In the genomic region with DNA sequence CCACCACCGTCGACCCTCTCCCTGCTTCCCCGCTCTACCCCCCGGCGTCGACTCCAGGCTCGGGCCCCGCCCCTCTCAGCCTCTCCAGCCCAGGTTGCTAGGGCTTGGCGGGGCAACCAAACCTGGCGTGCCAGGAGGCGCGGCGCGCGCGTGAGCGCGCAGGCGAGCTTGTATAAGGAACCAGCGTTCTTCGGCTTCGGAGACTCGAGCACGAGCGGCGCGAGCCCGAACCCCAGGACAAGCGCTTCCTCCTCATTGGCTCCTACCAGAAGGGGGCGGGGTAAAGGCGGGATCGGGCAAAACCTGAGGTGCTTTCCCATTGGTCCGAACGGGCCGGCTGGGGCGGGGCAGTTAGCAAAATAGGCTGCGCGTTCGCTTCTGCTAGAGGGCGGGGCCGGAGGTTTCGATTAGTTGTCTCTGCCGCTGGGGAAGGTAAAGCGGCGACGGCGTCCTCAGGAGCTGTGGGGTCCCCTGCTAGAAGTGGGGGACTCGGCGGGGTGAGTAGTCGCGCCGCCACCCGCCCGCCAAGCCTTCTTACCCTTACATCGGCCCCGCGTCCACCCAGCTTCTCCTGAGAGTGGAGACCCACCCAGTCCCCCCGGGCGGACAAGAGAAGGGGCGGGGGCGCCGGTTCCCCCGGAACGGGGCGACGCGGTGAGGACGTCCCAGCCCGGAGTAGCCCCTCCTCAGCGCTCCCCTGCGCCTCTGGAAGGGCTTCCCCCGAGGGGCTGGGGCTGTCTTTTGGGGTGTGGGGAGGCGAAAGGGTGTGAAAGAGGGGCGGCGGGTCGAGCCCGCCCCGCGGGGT, we compare ENCODE assay signal across 8 cellular contexts. TPM values are rescaled to one million over a fixed set of nuclear protein-coding genes. Genes with fewer than 3 reads are reported as not detected.
DNase-seq lines count a peak whose midpoint lies in the region; FAIRE-seq and TF ChIP-seq lines count a peak whose summit lies in the region.

TSS of gene CDKL5 (plus strand) at position 410 of the 805 bp plus-strand sequence. CDS start 81,489 bp downstream, outside the sequence.

- H3F3A ChIP-seq in GM23248 (ENCODE audit: insufficient read depth): peaks cover 4% of the 10 kb centered on the region; the same call in 1 of the 2 replicates

- H3K9ac ChIP-seq in GM23248 (peak within 1 kb of the TSS; percentile 82), Karpas-422 (ENCODE audit: low read length) (peak within 1 kb of the TSS; percentile 64), muscle layer of colon (ENCODE audit: low read length) (peak within 1 kb of the TSS; percentile 29)

- H3K9me3 ChIP-seq in GM23248 (ENCODE audit: low read depth): no peaks in the 10 kb centered on the region
- H3K9me3 ChIP-seq in Karpas-422 (ENCODE audit: low read length): no peaks in the 10 kb centered on the region
- H3K9me3 ChIP-seq in esophagus squamous epithelium: no peaks in the 10 kb centered on the region
- no peaks in the 10 kb centered on the region for H3K9me3 ChIP-seq in muscle layer of colon (ENCODE audit: low read length)

- peak within 1 kb of the TSS; percentile 74 for H3K4me2 ChIP-seq in GM23248 (ENCODE audit: unreplicated experiment)
- peak within 1 kb of the TSS; percentile 78 for H3K4me2 ChIP-seq in Karpas-422 (ENCODE audit: low read depth, low read length, poor library complexity, severe bottlenecking)

- peak in 3 of 4 donors; percentile 61 to 72 (median 67) for TF ChIP-seq POLR2A in esophagus squamous epithelium (IDR thresholded peaks at IDR 0.05)

- H3K79me2 ChIP-seq in GM23248 (ENCODE audit: insufficient read depth) (0 out of 2 replicates have a peak, but pooled peaks cover 10% of the 10 kb centered on the region), Karpas-422 (ENCODE audit: low read length) (no peaks in the 10 kb centered on the region)

- H3K36me3 ChIP-seq in GM23248 (ENCODE audit: low read depth) (no peaks in the 10 kb centered on the region), Karpas-422 (ENCODE audit: insufficient read depth, low read length) (no peaks in the 10 kb centered on the region), esophagus squamous epithelium (no peaks in the 10 kb centered on the region), muscle layer of colon (ENCODE audit: insufficient read depth, low read length) (no peaks in the 10 kb centered on the region)

- H3K9me2 ChIP-seq in GM23248 (ENCODE audit: insufficient read depth) (no peaks in the 10 kb centered on the region), Karpas-422 (replicated peaks; ENCODE audit: insufficient read depth, low read length) (no peaks in the 10 kb centered on the region)

- WGBS in GM23248 (ENCODE audit: low coverage in 1 of 2, low lambda C conversion rate in 2 of 2, missing lambda C conversion rate in 2 of 2), 2 experiments: 2% methylated on average over 13 to 22 of the region's 79 CpGs
- WGBS in esophagus squamous epithelium, 2 donors: 40% methylated on average over 3 of the region's 79 CpGs; no CpG with 5 or more reads in 1 of the 2 donors

- peak; percentile 92 for FAIRE-seq in RCC 7860 (lab: Jason Lieb, UNC)

- H4K20me1 ChIP-seq in GM23248 (ENCODE audit: insufficient read depth): no peaks in the 10 kb centered on the region
- no peaks in the 10 kb centered on the region for H4K20me1 ChIP-seq in Karpas-422 (ENCODE audit: insufficient read depth, low read depth, low read length)

- DNase-seq in DMS79 (lab: John Stamatoyannopoulos, UW) (peak; percentile 74), GM23248 (peak; percentile 96), Karpas-422 (peak; percentile 97), RCC 7860 (ENCODE audit: low spot score) (peak; percentile 91), activated T-helper 1 cell treated with Interleukin-2 at 50 U/mL for 16 hours (ENCODE audit: low read depth) (peak; percentile 89), esophagus squamous epithelium (lab: John Stamatoyannopoulos, UW) (peak; percentile 85)
- DNase-seq in stimulated activated CD8-positive, alpha-beta memory T cell treated with anti-CD3 and anti-CD28 coated beads, Interleukin-4, amount 100 ng/mL, for 48 hours: peak; percentile 94

- H3K27ac ChIP-seq in GM23248 (peak within 1 kb of the TSS; percentile 58), Karpas-422 (ENCODE audit: low read length) (no peak within 1 kb of the TSS), esophagus squamous epithelium (peak within 1 kb of the TSS; percentile 83 to 90 (median 88)), muscle layer of colon (ENCODE audit: low read depth, low read length) (peak within 1 kb of the TSS; percentile 68)

- in situ Hi-C loops in GM23248 (cut with MboI): no loop called here

- no peak for TF ChIP-seq CTCF in esophagus squamous epithelium (IDR thresholded peaks at IDR 0.05)

- intact Hi-C loops in esophagus squamous epithelium (cut with DNase I): no loop called here

- H3K27me3 ChIP-seq in GM23248 (replicated peaks; ENCODE audit: insufficient read depth) (no peaks in the 10 kb centered on the region), Karpas-422 (ENCODE audit: low read length) (no peaks in the 10 kb centered on the region), esophagus squamous epithelium (no peaks in the 10 kb centered on the region), muscle layer of colon (ENCODE audit: control insufficient read depth in 1 of 2, insufficient read depth in 2 of 2, low read length in 2 of 2) (peaks cover 0 to 8% of the 10 kb centered on the region in 2 donors)

- peak within 1 kb of the TSS; percentile 92 for H2AFZ ChIP-seq in GM23248
- H2AFZ ChIP-seq in Karpas-422 (ENCODE audit: low read length): peak within 1 kb of the TSS; percentile 94

- H3K4me3 ChIP-seq in GM23248 (peak within 1 kb of the TSS; percentile 88), Karpas-422 (ENCODE audit: low read length) (peak within 1 kb of the TSS; percentile 71), esophagus squamous epithelium (peak within 1 kb of the TSS; percentile 74 to 83 (median 78)), muscle layer of colon (ENCODE audit: low read depth in 1 of 2, low read length in 2 of 2) (peak within 1 kb of the TSS; percentile 64 to 87)

- peaks cover 17% of the 10 kb centered on the region for H3K4me1 ChIP-seq in GM23248 (ENCODE audit: insufficient read depth)
- peaks cover 18% of the 10 kb centered on the region for H3K4me1 ChIP-seq in Karpas-422 (ENCODE audit: low read length)
- H3K4me1 ChIP-seq in esophagus squamous epithelium: peaks cover 0 to 15% (median 0%) of the 10 kb centered on the region in 3 donors
- H3K4me1 ChIP-seq in muscle layer of colon (ENCODE audit: insufficient read depth, low read length): no peaks in the 10 kb centered on the region

RNA-seq across cellular contexts. Expression of gene CDKL5, which starts in this region (rescaled TPM):
- total RNA-seq in GM23248 (2014; rRNA removed; shearing (Covaris generic)): 2.0 and 3.0 TPM in 2 replicates
- 1.8 and 2.2 TPM in 2 replicates for polyA plus RNA-seq in GM23248 (2016; fragmentation: Nextera tagmentation; extraction: Ambion mirVana)
- total RNA-seq in Karpas-422 (2014; rRNA removed; shearing (Covaris generic); ENCODE audit: low replicate concordance): 0.82 and 2.1 TPM in 2 replicates
- total RNA-seq in esophagus squamous epithelium: 10 to 100 TPM in 2 of 4 donors, 1 to 10 TPM in 2; 4.9 to 11.7 (median 7.8) TPM

Comparison
In these comparisons a context has a peak if more than half of its experiments do, and no peak if none do; other contexts are left out.
1. H3K9ac ChIP-seq: peak in every context shown above with its lines; median percentile 82 in GM23248; 64 in Karpas-422; 29 in muscle layer of colon.